ENCODE assay signal across 12 cellular contexts in the genomic region with DNA sequence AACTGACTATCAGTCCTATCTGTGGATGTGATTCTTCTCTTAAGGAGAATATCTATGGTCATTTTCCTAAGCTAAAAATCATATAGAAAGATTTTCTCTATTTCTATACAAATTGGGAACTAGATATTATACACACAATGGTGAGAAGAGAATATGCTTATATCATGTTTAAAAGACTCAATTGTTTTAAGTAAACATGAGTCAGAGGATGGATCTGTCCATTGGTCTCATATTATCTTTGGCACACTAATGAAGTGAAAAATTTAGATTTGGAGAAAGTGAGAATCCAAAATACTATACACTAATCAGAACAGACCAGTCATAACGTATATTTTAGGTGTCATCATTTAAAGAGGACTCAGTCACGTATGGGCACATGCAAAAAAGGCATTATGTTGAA. TPM values are rescaled to one million over a fixed set of nuclear protein-coding genes. Genes with fewer than 3 reads are reported as not detected.
"Had no signal": no experiment of that assay in that cellular context is flagged by ENCODE, and none has a peak within 500 bp of the region (broad histone marks: within the 10 kb centered on the region; RNA-seq: fewer than 3 reads in every experiment).

No MANE protein-coding gene starts in this region.

- H3K4me3 ChIP-seq: GM23248, HAP-1, K562 had no signal

- H2AFZ ChIP-seq: GM23248 had no signal

- ATAC-seq: HCT116, K562 had no signal

- H3K9me3 ChIP-seq: HAP-1 had no signal

- FAIRE-seq: HTR-8/SVneo, K562 had no signal

- H3K27ac ChIP-seq: GM23248 had no signal

- H3K36me3 ChIP-seq: HAP-1 had no signal

- H3K9ac ChIP-seq: GM23248 had no signal

- DNase-seq: GM23248, GOT3, H7, HFFc6, IMR-90, KG1 had no signal

- H3K4me1 ChIP-seq: HAP-1 had no signal

RNA-seq across cellular contexts. Expression of a gene that starts 16.5 kb away (rescaled TPM):
- total RNA-seq: GM23248, H4, H7, HFFc6, HT-29, IMR-90, K562 had no signal
- polyA plus RNA-seq: GM23248, IMR-90, K562 had no signal

RNA-seq across cellular contexts. Expression of a gene that starts 51.0 kb away (rescaled TPM):
- total RNA-seq: GM23248, H4, H7, HFFc6, HT-29, IMR-90, K562 had no signal
- polyA plus RNA-seq: GM23248, IMR-90, K562 had no signal
